Comparison of ENCODE assay signal across 1 cellular context in genomic region chr22:50250249-50250554, GRCh38.
TF ChIP-seq lines count a peak whose summit lies in the region.

No MANE protein-coding gene starts in this region.

TF ChIP-seq in WTC11, 78 proteins besides CTCF, POLR2A, EP300 and RAD21 (continued from another document):
- no peak for TF ChIP-seq HMGXB4 (CRISPR knock-in tag; IDR thresholded peaks at IDR 0.05)
